ENCODE assay signal across 1 cellular context in the genomic region with DNA sequence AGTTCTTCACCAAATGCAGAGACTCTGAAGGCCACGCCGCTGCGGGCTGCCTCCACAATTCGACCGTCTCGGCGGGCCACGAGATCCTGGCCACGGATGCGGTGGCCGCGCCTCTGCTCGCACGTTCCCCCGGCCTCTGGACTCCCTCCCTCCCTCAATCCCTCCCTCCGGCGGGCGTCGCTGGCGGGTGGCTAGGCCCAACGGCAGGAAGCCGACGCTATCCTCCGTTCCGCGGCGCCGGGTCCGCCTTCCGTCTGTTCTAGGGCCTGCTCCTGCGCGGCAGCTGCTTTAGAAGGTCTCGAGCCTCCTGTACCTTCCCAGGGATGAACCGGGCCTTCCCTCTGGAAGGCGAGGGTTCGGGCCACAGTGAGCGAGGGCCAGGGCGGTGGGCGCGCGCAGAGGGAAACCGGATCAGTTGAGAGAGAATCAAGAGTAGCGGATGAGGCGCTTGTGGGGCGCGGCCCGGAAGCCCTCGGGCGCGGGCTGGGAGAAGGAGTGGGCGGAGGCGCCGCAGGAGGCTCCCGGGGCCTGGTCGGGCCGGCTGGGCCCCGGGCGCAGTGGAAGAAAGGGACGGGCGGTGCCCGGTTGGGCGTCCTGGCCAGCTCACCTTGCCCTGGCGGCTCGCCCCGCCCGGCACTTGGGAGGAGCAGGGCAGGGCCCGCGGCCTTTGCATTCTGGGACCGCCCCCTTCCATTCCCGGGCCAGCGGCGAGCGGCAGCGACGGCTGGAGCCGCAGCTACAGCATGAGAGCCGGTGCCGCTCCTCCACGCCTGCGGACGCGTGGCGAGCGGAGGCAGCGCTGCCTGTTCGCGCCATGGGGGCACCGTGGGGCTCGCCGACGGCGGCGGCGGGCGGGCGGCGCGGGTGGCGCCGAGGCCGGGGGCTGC.
TF ChIP-seq lines count a peak whose summit lies in the region.

A gene with protein sequence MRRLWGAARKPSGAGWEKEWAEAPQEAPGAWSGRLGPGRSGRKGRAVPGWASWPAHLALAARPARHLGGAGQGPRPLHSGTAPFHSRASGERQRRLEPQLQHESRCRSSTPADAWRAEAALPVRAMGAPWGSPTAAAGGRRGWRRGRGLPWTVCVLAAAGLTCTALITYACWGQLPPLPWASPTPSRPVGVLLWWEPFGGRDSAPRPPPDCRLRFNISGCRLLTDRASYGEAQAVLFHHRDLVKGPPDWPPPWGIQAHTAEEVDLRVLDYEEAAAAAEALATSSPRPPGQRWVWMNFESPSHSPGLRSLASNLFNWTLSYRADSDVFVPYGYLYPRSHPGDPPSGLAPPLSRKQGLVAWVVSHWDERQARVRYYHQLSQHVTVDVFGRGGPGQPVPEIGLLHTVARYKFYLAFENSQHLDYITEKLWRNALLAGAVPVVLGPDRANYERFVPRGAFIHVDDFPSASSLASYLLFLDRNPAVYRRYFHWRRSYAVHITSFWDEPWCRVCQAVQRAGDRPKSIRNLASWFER (plus strand): TSS at position 227 of the 887 bp plus-strand sequence. CDS start 213 bp downstream, at position 440.

TF ChIP-seq in HepG2, 621 proteins besides CTCF, POLR2A, EP300 and RAD21 (continued from another document and continues in another):
- TF ChIP-seq, protein P1, sequence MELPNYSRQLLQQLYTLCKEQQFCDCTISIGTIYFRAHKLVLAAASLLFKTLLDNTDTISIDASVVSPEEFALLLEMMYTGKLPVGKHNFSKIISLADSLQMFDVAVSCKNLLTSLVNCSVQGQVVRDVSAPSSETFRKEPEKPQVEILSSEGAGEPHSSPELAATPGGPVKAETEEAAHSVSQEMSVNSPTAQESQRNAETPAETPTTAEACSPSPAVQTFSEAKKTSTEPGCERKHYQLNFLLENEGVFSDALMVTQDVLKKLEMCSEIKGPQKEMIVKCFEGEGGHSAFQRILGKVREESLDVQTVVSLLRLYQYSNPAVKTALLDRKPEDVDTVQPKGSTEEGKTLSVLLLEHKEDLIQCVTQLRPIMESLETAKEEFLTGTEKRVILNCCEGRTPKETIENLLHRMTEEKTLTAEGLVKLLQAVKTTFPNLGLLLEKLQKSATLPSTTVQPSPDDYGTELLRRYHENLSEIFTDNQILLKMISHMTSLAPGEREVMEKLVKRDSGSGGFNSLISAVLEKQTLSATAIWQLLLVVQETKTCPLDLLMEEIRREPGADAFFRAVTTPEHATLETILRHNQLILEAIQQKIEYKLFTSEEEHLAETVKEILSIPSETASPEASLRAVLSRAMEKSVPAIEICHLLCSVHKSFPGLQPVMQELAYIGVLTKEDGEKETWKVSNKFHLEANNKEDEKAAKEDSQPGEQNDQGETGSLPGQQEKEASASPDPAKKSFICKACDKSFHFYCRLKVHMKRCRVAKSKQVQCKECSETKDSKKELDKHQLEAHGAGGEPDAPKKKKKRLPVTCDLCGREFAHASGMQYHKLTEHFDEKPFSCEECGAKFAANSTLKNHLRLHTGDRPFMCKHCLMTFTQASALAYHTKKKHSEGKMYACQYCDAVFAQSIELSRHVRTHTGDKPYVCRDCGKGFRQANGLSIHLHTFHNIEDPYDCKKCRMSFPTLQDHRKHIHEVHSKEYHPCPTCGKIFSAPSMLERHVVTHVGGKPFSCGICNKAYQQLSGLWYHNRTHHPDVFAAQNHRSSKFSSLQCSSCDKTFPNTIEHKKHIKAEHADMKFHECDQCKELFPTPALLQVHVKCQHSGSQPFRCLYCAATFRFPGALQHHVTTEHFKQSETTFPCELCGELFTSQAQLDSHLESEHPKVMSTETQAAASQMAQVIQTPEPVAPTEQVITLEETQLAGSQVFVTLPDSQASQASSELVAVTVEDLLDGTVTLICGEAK (IDR thresholded peaks at IDR 0.05): no peak
- TF ChIP-seq, protein P1 (CRISPR knock-in tag; IDR thresholded peaks at IDR 0.05): peak; percentile 54; the same call in 1 of the 2 replicates
- TF ChIP-seq E2F5 (CRISPR knock-in tag; conservative IDR thresholded peaks at IDR 0.05): no peak
- TF ChIP-seq NFE2 (CRISPR knock-in tag; IDR thresholded peaks at IDR 0.05): no peak
- no peak for TF ChIP-seq PAX8 (CRISPR knock-in tag; IDR thresholded peaks at IDR 0.05; ENCODE audit: borderline replicate concordance)
- TF ChIP-seq ZNF432 (CRISPR knock-in tag; IDR thresholded peaks at IDR 0.05; ENCODE audit: borderline replicate concordance): no peak
- no peak for TF ChIP-seq CEBPG (CRISPR knock-in tag; IDR thresholded peaks at IDR 0.05)
- no peak for TF ChIP-seq ZNF331 (CRISPR knock-in tag; IDR thresholded peaks at IDR 0.05)
- no peak for TF ChIP-seq ZNF569 (CRISPR knock-in tag; IDR thresholded peaks at IDR 0.05; ENCODE audit: borderline replicate concordance)
- TF ChIP-seq THAP9 (CRISPR knock-in tag; IDR thresholded peaks at IDR 0.05; ENCODE audit: borderline replicate concordance): no peak
- peak; percentile 88 for TF ChIP-seq UBTF (CRISPR knock-in tag; IDR thresholded peaks at IDR 0.05)
- no peak for TF ChIP-seq NONO (IDR thresholded peaks at IDR 0.05)
- TF ChIP-seq NONO (CRISPR knock-in tag; conservative IDR thresholded peaks at IDR 0.05): 0 out of 2 replicates have a peak, but pooled peaks have one; percentile 40
- no peak; the same call in 1 of the 2 replicates for TF ChIP-seq ZNF770 (CRISPR knock-in tag; IDR thresholded peaks at IDR 0.05)
- no peak for TF ChIP-seq ZNF33B (CRISPR knock-in tag; IDR thresholded peaks at IDR 0.05)
- TF ChIP-seq ARNT2 (CRISPR knock-in tag; IDR thresholded peaks at IDR 0.05; ENCODE audit: low read depth): no peak
- TF ChIP-seq ZNF570 (CRISPR knock-in tag; IDR thresholded peaks at IDR 0.05; ENCODE audit: borderline replicate concordance): no peak
- TF ChIP-seq, protein P2, sequence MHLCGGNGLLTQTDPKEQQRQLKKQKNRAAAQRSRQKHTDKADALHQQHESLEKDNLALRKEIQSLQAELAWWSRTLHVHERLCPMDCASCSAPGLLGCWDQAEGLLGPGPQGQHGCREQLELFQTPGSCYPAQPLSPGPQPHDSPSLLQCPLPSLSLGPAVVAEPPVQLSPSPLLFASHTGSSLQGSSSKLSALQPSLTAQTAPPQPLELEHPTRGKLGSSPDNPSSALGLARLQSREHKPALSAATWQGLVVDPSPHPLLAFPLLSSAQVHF (CRISPR knock-in tag; IDR thresholded peaks at IDR 0.05): no peak
- no peak for TF ChIP-seq ZNF557 (CRISPR knock-in tag; IDR thresholded peaks at IDR 0.05)
- no peak for TF ChIP-seq MBD4 (IDR thresholded peaks at IDR 0.05; ENCODE audit: borderline replicate concordance, low read length)
- TF ChIP-seq RXRA (CRISPR knock-in tag; IDR thresholded peaks at IDR 0.05): no peak; the same call in 1 of the 2 replicates
- no peak for TF ChIP-seq AGO1 (IDR thresholded peaks at IDR 0.05; ENCODE audit: low read depth, low read length, poor library complexity, severe bottlenecking)
- TF ChIP-seq, protein P3, sequence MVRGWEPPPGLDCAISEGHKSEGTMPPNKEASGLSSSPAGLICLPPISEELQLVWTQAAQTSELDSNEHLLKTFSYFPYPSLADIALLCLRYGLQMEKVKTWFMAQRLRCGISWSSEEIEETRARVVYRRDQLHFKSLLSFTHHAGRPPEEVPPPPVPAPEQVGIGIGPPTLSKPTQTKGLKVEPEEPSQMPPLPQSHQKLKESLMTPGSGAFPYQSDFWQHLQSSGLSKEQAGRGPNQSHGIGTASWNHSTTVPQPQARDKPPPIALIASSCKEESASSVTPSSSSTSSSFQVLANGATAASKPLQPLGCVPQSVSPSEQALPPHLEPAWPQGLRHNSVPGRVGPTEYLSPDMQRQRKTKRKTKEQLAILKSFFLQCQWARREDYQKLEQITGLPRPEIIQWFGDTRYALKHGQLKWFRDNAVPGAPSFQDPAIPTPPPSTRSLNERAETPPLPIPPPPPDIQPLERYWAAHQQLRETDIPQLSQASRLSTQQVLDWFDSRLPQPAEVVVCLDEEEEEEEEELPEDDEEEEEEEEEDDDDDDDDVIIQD (CRISPR knock-in tag; IDR thresholded peaks at IDR 0.05; ENCODE audit: low read depth): no peak
- no peak for TF ChIP-seq ZNF20 (CRISPR knock-in tag; IDR thresholded peaks at IDR 0.05)
- TF ChIP-seq ZNF709 (CRISPR knock-in tag; IDR thresholded peaks at IDR 0.05): peak; percentile 88
- no peak for TF ChIP-seq FIP1L1 (IDR thresholded peaks at IDR 0.05; ENCODE audit: borderline replicate concordance, insufficient read depth, low read depth, low read length)
- no peak for TF ChIP-seq MED13 (CRISPR knock-in tag; IDR thresholded peaks at IDR 0.05)
- TF ChIP-seq ZNF468 (CRISPR knock-in tag; IDR thresholded peaks at IDR 0.05): no peak
- no peak for TF ChIP-seq ZNF652 (CRISPR knock-in tag; IDR thresholded peaks at IDR 0.05; ENCODE audit: borderline replicate concordance, low read depth)
